11 cellular contexts compared by ENCODE assay signal in genomic region chr2:212147921-212148513, GRCh38.
DNase-seq lines count a peak whose midpoint lies in the region; ATAC-seq, FAIRE-seq and TF ChIP-seq lines count a peak whose summit lies in the region.
"Had no signal": no experiment of that assay in that cellular context is flagged by ENCODE, and none has a peak within 500 bp of the region (broad histone marks: within the 10 kb centered on the region; RNA-seq: fewer than 3 reads in every experiment).

No MANE protein-coding gene starts in this region.

- H3K4me3 ChIP-seq in OCI-LY7 (ENCODE audit: low read depth, low read length, poor library complexity, severe bottlenecking), result no peak overlapping the region
- H3K4me3 ChIP-seq: lung had no signal

- no peaks in the 10 kb centered on the region for H4K20me1 ChIP-seq in OCI-LY7 (ENCODE audit: insufficient read depth, low read length)

- FAIRE-seq in urothelium cell line (lab: Jason Lieb, UNC), result no peak

- no peak overlapping the region for H3K27ac ChIP-seq in OCI-LY7 (ENCODE audit: low read depth, low read length, poor library complexity, severe bottlenecking)
- H3K27ac ChIP-seq in foreskin keratinocyte, result no peak overlapping the region

- POLR2A ChIA-PET in OCI-LY7 (lab: Charles Lee), result no interaction called here

- DNase-seq in NCI-H82 (lab: John Stamatoyannopoulos, UW) (peak; percentile 51), NCI-H82 treated with DMSO at 0.1 percent for 48 hours (lab: John Stamatoyannopoulos, UW; ENCODE audit: unreplicated experiment) (no peak), OCI-LY7 (ENCODE audit: low spot score) (peak; percentile 2), foreskin keratinocyte (no peak), superior temporal gyrus (ENCODE audit: extremely low spot score) (peak; percentile 56), urothelium cell line (ENCODE audit: low spot score) (no peak)
- DNase-seq in activated CD8-positive, alpha-beta memory T cell treated with anti-CD3 and anti-CD28 coated beads, Interleukin-2, amount 10 ng/mL, durations not matched to agents 7 days and 5 days, result no peak
- DNase-seq: activated naive CD4-positive, alpha-beta T cell treated with anti-CD3 and anti-CD28 coated beads for 36 hours; CD8-positive, alpha-beta memory T cell had no signal

- no peak overlapping the region for H2AFZ ChIP-seq in OCI-LY7 (ENCODE audit: low read length)

- no peaks in the 10 kb centered on the region for H3K4me1 Mint-ChIP-seq in activated CD8-positive, alpha-beta memory T cell treated with anti-CD3 and anti-CD28 coated beads, Interleukin-2, amount 10 ng/mL, durations not matched to agents 7 days and 5 days
- H3K4me1 Mint-ChIP-seq: CD8-positive, alpha-beta memory T cell had no signal

- H3K27me3 ChIP-seq in foreskin keratinocyte, result no peaks in the 10 kb centered on the region

- peak; percentile 84 for TF ChIP-seq CTCF in OCI-LY7 (conservative IDR thresholded peaks at IDR 0.05; ENCODE audit: low read length)
- peak; percentile 59 for TF ChIP-seq CTCF in foreskin keratinocyte (conservative IDR thresholded peaks at IDR 0.05)

- no peak overlapping the region for H3K4me3 Mint-ChIP-seq in activated CD8-positive, alpha-beta memory T cell treated with anti-CD3 and anti-CD28 coated beads, Interleukin-2, amount 10 ng/mL, durations not matched to agents 7 days and 5 days
- H3K4me3 Mint-ChIP-seq: activated naive CD4-positive, alpha-beta T cell treated with anti-CD3 and anti-CD28 coated beads for 36 hours; CD8-positive, alpha-beta memory T cell had no signal

- H3K4me2 ChIP-seq in OCI-LY7 (ENCODE audit: low read length), result no peak overlapping the region

- no peaks in the 10 kb centered on the region for H3K9me3 ChIP-seq in OCI-LY7 (ENCODE audit: low read length)

- CTCF ChIA-PET in OCI-LY7 (lab: Charles Lee; ENCODE audit: unreplicated experiment), result no interaction called here
- CTCF ChIA-PET in activated CD8-positive, alpha-beta memory T cell treated with anti-CD3 and anti-CD28 coated beads, Interleukin-2, amount 10 ng/mL, durations not matched to agents 7 days and 5 days (lab: Charles Lee), result no interaction called here

- H3K4me1 ChIP-seq in OCI-LY7 (ENCODE audit: insufficient read depth, low read length, poor library complexity, severe bottlenecking), result no peaks in the 10 kb centered on the region
- no peaks in the 10 kb centered on the region for H3K4me1 ChIP-seq in foreskin keratinocyte

- no peaks in the 10 kb centered on the region for H3K79me2 ChIP-seq in OCI-LY7 (ENCODE audit: insufficient read depth, low read depth, low read length)

- no peak overlapping the region for H3K27ac Mint-ChIP-seq in activated CD8-positive, alpha-beta memory T cell treated with anti-CD3 and anti-CD28 coated beads, Interleukin-2, amount 10 ng/mL, durations not matched to agents 7 days and 5 days
- H3K27ac Mint-ChIP-seq: activated naive CD4-positive, alpha-beta T cell treated with anti-CD3 and anti-CD28 coated beads for 36 hours; CD8-positive, alpha-beta memory T cell had no signal

- H3K27me3 Mint-ChIP-seq in activated CD8-positive, alpha-beta memory T cell treated with anti-CD3 and anti-CD28 coated beads, Interleukin-2, amount 10 ng/mL, durations not matched to agents 7 days and 5 days, result no peaks in the 10 kb centered on the region
- H3K27me3 Mint-ChIP-seq: CD8-positive, alpha-beta memory T cell had no signal

- no peaks in the 10 kb centered on the region for H3K9me2 ChIP-seq in OCI-LY7 (ENCODE audit: insufficient read depth, low read length)

- ATAC-seq in foreskin keratinocyte, result no peak
- no peak for ATAC-seq in activated CD8-positive, alpha-beta memory T cell treated with anti-CD3 and anti-CD28 coated beads, Interleukin-2, amount 10 ng/mL, durations not matched to agents 7 days and 5 days
- no peak for ATAC-seq in HG03432 (IDR thresholded peaks at IDR 0.05; ENCODE audit: unreplicated experiment)

- no peaks in the 10 kb centered on the region for H3K36me3 ChIP-seq in OCI-LY7 (ENCODE audit: insufficient read depth, low read length)

- H3K9me3 Mint-ChIP-seq in activated CD8-positive, alpha-beta memory T cell treated with anti-CD3 and anti-CD28 coated beads, Interleukin-2, amount 10 ng/mL, durations not matched to agents 7 days and 5 days (ENCODE audit: low read depth), result no peaks in the 10 kb centered on the region

- intact Hi-C loops in OCI-LY7 (cut with micrococcal nuclease; ENCODE audit: unreplicated experiment), result loop anchor here (5.0 kb wide), 1 partner anchor 419 kb away; no protein-coding TSS in a partner anchor

- H3K36me3 Mint-ChIP-seq in activated CD8-positive, alpha-beta memory T cell treated with anti-CD3 and anti-CD28 coated beads, Interleukin-2, amount 10 ng/mL, durations not matched to agents 7 days and 5 days, result no peaks in the 10 kb centered on the region
- H3K36me3 Mint-ChIP-seq: CD8-positive, alpha-beta memory T cell had no signal

- no TSS peak for BruUV-seq in OCI-LY7 (replicated peaks; lab: Mats Ljungman, UMichigan)

Comparison
In these comparisons a context has a peak if more than half of its experiments do, and no peak if none do; other contexts are left out.
1. DNase-seq: peak in NCI-H82 (single experiment), OCI-LY7 (single experiment) and superior temporal gyrus (single experiment); none in NCI-H82 treated with DMSO at 0.1 percent for 48 hours (single experiment), foreskin keratinocyte (0 of 2), activated CD8-positive, alpha-beta memory T cell treated with anti-CD3 and anti-CD28 coated beads, Interleukin-2, amount 10 ng/mL, durations not matched to agents 7 days and 5 days (single experiment) and urothelium cell line (single experiment).